Comparison of ENCODE assay signal across 18 cellular contexts in the genomic region with DNA sequence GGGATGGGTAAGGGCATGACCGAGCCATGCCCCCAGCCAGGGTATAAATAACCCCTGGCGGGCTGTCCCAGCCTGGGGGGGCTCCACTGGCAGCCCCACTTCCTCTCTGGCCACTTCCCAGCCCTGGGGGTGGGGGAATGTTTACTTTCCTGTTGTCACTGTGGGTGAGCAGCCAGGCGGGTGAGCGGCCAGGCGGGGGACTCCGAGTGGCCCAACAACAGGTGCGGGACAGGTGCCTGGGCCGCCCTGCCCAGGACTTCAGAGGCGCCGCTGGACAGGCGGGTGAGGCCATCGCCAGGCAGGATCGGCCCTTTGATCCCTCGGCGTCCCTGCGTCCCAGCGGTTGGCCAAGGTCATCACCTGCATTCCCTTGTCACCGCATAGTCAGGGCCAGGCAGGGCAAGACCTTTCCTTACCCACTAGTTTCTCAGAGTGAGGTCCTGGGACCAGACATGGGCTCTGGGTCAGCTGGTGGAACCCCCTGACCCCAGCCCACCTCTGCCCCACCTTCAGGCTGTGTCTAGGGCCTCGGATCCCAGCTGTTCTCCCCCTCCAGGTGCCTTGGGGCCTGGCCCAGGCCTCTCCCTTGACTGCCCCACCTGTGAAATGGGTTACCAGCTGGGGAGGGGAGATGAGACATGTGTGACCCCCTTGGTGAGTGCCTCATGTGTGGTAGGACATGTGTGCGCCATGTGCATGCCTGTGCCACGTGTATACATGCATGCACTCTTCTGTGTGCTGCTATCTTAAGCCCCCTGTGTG. TPM values are rescaled to one million over a fixed set of nuclear protein-coding genes. Genes with fewer than 3 reads are reported as not detected.
A peak's percentile ranks its signal among the peaks of the same experiment; 100 is the strongest.
DNase-seq lines count a peak whose midpoint lies in the region; ATAC-seq and TF ChIP-seq lines count a peak whose summit lies in the region.
"Had no signal": no experiment of that assay in that cellular context is flagged by ENCODE, and none has a peak within 500 bp of the region (broad histone marks: within the 10 kb centered on the region; RNA-seq: fewer than 3 reads in every experiment).

No MANE protein-coding gene starts in this region.

- H4K91ac ChIP-seq in mesenchymal stem cell (ENCODE audit: low read length) = peak overlapping the region; percentile 34

- H3K4me1 ChIP-seq in SK-N-SH (ENCODE audit: control insufficient read depth in 1 of 2, insufficient read depth in 2 of 2, low read depth in 1 of 2, low read length in 1 of 2) = peaks cover 10% of the 10 kb centered on the region in 2 experiments; a peak in 3 of 4 replicates
- peaks cover 0 to 19% of the 10 kb centered on the region in 2 donors for H3K4me1 ChIP-seq in breast epithelium
- peaks cover 53% of the 10 kb centered on the region for H3K4me1 ChIP-seq in mesenchymal stem cell (ENCODE audit: control insufficient read depth, insufficient read depth, low read depth, low read length)
- H3K4me1 ChIP-seq in thyroid gland = peaks cover 27 to 57% of the 10 kb centered on the region in 2 donors

- H2BK15ac ChIP-seq in mesenchymal stem cell (ENCODE audit: low read depth, poor library complexity, severe bottlenecking) = peak overlapping the region; percentile 73

- H3K9ac ChIP-seq in SK-N-SH (no peak overlapping the region), mesenchymal stem cell (ENCODE audit: low read length) (no peak overlapping the region)

- H4K20me1 ChIP-seq in SK-N-SH (ENCODE audit: insufficient read depth) = no peaks in the 10 kb centered on the region

- H2AK5ac ChIP-seq in mesenchymal stem cell (ENCODE audit: low read length, severe bottlenecking) = no peak overlapping the region

- H3K23ac ChIP-seq in mesenchymal stem cell (ENCODE audit: low read length in 2 of 2) = no peak overlapping the region

- H3K36me3 ChIP-seq in SK-N-SH (replicated peaks in 1 of 2; ENCODE audit: control insufficient read depth in 1 of 2, insufficient read depth in 2 of 2, low read length in 1 of 2) (peaks cover 0 to 5% of the 10 kb centered on the region in 2 experiments), breast epithelium (no peaks in the 10 kb centered on the region), mesenchymal stem cell (ENCODE audit: control insufficient read depth in 1 of 2, insufficient read depth in 2 of 2, low read depth in 1 of 2, low read length in 2 of 2) (peaks cover 0 to 38% of the 10 kb centered on the region in 2 experiments), thyroid gland (peaks cover 6 to 11% of the 10 kb centered on the region in 2 donors)

- H3K27me3 ChIP-seq in SK-N-SH (ENCODE audit: insufficient read depth) = no peaks in the 10 kb centered on the region
- no peaks in the 10 kb centered on the region for H3K27me3 ChIP-seq in breast epithelium
- peaks cover 0 to 20% of the 10 kb centered on the region in 2 experiments for H3K27me3 ChIP-seq in mesenchymal stem cell (ENCODE audit: control insufficient read depth in 1 of 2, insufficient read depth in 1 of 2, low read length in 2 of 2)
- H3K27me3 ChIP-seq in thyroid gland = no peaks in the 10 kb centered on the region
- H3K27me3 ChIP-seq: esophagus muscularis mucosa had no signal

- H3K27ac ChIP-seq in SK-N-SH (ENCODE audit: low read depth in 2 of 2, low read length in 1 of 2) = peak overlapping the region in 1 of 2 experiments; percentile 54; a peak in 1 of 4 replicates
- H3K27ac ChIP-seq in breast epithelium = peak overlapping the region; percentile 38 to 90
- H3K27ac ChIP-seq in mesenchymal stem cell (ENCODE audit: low read length, poor library complexity, severe bottlenecking) = no peak overlapping the region
- peak overlapping the region; percentile 44 to 67 (median 56) for H3K27ac ChIP-seq in thyroid gland
- H3K27ac ChIP-seq: 22Rv1, HL-60 had no signal

- H2BK5ac ChIP-seq in mesenchymal stem cell (ENCODE audit: low read depth, low read length, poor library complexity, severe bottlenecking) = no peak overlapping the region

- no peaks in the 10 kb centered on the region for H3F3A ChIP-seq in SK-N-SH (replicated peaks; ENCODE audit: insufficient read depth)

- no peak overlapping the region for H2AFZ ChIP-seq in SK-N-SH (ENCODE audit: low read depth)
- no peak overlapping the region for H2AFZ ChIP-seq in mesenchymal stem cell (ENCODE audit: low read depth, low read length)

- no peak overlapping the region for H3K14ac ChIP-seq in mesenchymal stem cell (ENCODE audit: low read length in 2 of 2)

- no peak overlapping the region for H3K18ac ChIP-seq in mesenchymal stem cell (ENCODE audit: low read depth in 1 of 2, low read length in 2 of 2)

- CTCF ChIA-PET in SK-N-SH (lab: Yijun Ruan, JAX) = interaction anchor here (1.0 to 7.2 kb wide), 7 partner anchors 14 to 103 kb away, joined by 3 to 60 read pairs (median 7); a partner anchor contains a TSS

- no peaks in the 10 kb centered on the region for H3K9me3 ChIP-seq in SK-N-SH
- no peaks in the 10 kb centered on the region for H3K9me3 ChIP-seq in breast epithelium
- no peaks in the 10 kb centered on the region for H3K9me3 ChIP-seq in mesenchymal stem cell (ENCODE audit: control insufficient read depth, low read length)
- no peaks in the 10 kb centered on the region for H3K9me3 ChIP-seq in thyroid gland
- H3K9me3 ChIP-seq: esophagus muscularis mucosa had no signal

- no peak for TF ChIP-seq RAD21 in SK-N-SH (IDR thresholded peaks at IDR 0.05; ENCODE audit: low read length)

- H3K9me2 ChIP-seq in SK-N-SH = no peaks in the 10 kb centered on the region

- no peak for TF ChIP-seq EP300 in SK-N-SH (IDR thresholded peaks at IDR 0.05; ENCODE audit: borderline replicate concordance in 1 of 2, low read depth in 1 of 2, low read length in 1 of 2)

- H2BK12ac ChIP-seq in mesenchymal stem cell (ENCODE audit: low read length in 2 of 2) = peak overlapping the region in 1 of 2 experiments; percentile 11

- no peak for TF ChIP-seq POLR2A in breast epithelium (IDR thresholded peaks at IDR 0.05)
- TF ChIP-seq POLR2A in thyroid gland (IDR thresholded peaks at IDR 0.05) = no peak

- no peak for ATAC-seq in SK-N-SH treated with all-trans-retinoic acid at 6 μM for 48 hours

- H3K79me1 ChIP-seq in mesenchymal stem cell (replicated peaks; ENCODE audit: low read length, poor library complexity, severe bottlenecking) = no peaks in the 10 kb centered on the region

- no peak overlapping the region for H3K4ac ChIP-seq in mesenchymal stem cell (ENCODE audit: low read depth in 1 of 2, low read length in 2 of 2)

- peaks cover 28% of the 10 kb centered on the region for H3K79me2 ChIP-seq in SK-N-SH (ENCODE audit: insufficient read depth)

- H3K4me3 ChIP-seq in SK-N-SH (ENCODE audit: low read depth in 2 of 2, low read length in 1 of 2) (no peak overlapping the region), breast epithelium (no peak overlapping the region), mesenchymal stem cell (ENCODE audit: insufficient read depth in 1 of 2, low read depth in 1 of 2, low read length in 2 of 2) (no peak overlapping the region), thyroid gland (replicated peaks in 1 of 3) (no peak overlapping the region)
- H3K4me3 ChIP-seq: esophagus muscularis mucosa had no signal

- TF ChIP-seq CTCF in SK-N-SH (IDR thresholded peaks at IDR 0.05) = no peak
- TF ChIP-seq CTCF in breast epithelium (IDR thresholded peaks at IDR 0.05) = no peak
- no peak for TF ChIP-seq CTCF in thyroid gland (IDR thresholded peaks at IDR 0.05)

- H2BK120ac ChIP-seq in mesenchymal stem cell (ENCODE audit: low read depth, low read length) = no peak overlapping the region

- H3K4me2 ChIP-seq in SK-N-SH (0 out of 2 replicates have a peak overlapping the region, but pooled peaks have one; percentile 23), mesenchymal stem cell (ENCODE audit: low read length, poor library complexity, severe bottlenecking) (no peak overlapping the region)

- 93% methylated on average over 16 of the region's 21 CpGs for WGBS in SK-N-SH (ENCODE audit: low lambda C conversion rate)
- WGBS in mesenchymal stem cell = 94% methylated on average over 18 of the region's 21 CpGs
- WGBS in thyroid gland, 2 donors = 43 to 76% methylated on average over 15 to 16 of the region's 21 CpGs

- no peak overlapping the region for H4K8ac ChIP-seq in mesenchymal stem cell (ENCODE audit: low read length)

- POLR2A ChIA-PET in SK-N-SH (lab: Yijun Ruan, JAX) = no interaction called here

- DNase-seq in SK-N-SH = no peak
- DNase-seq in breast epithelium (ENCODE audit: low spot score in 2 of 2) = no peak
- DNase-seq in mesenchymal stem cell = no peak
- peak; percentile 48 to 67 for DNase-seq in thyroid gland
- no peak for DNase-seq in stimulated activated naive CD4-positive, alpha-beta T cell (lab: John Stamatoyannopoulos, UW)
- DNase-seq in NCI-H146 treated with DMSO at 0.1 percent for 48 hours (lab: John Stamatoyannopoulos, UW; ENCODE audit: unreplicated experiment) = no peak
- DNase-seq in iPS-NIHi11 (ENCODE audit: low spot score) = no peak
- DNase-seq: activated CD8-positive, alpha-beta memory T cell treated with anti-CD3 and anti-CD28 coated beads for 24 hours; amygdala; Kasumi-1; NCI-H1694; NCI-H345 had no signal

- intact Hi-C loops in breast epithelium (cut with DNase I; ENCODE audit: low total_unique reads) (no loop called here), thyroid gland (cut with DNase I) (no loop called here)

TF ChIP-seq in SK-N-SH, 30 proteins besides CTCF, POLR2A, EP300 and RAD21 (continues in another document):
- no peak for TF ChIP-seq JUND (IDR thresholded peaks at IDR 0.05)
- TF ChIP-seq FOXJ3 (CRISPR knock-in tag; IDR thresholded peaks at IDR 0.05) = no peak

TF ChIP-seq in SK-N-SH treated with all-trans-retinoic acid at 6 μM for 48 hours, 23 proteins besides CTCF, POLR2A, EP300 and RAD21 (continues in another document):
- no peak for TF ChIP-seq ZFP3 (CRISPR knock-in tag; IDR thresholded peaks at IDR 0.05)

RNA-seq across cellular contexts. Expression of a gene that starts 16.6 kb away (rescaled TPM):
- 23.9 and 30.4 TPM in 2 replicates for polyA plus RNA-seq in SK-N-SH (2012; rRNA removed)
- 15.5 and 23.2 TPM in 2 replicates for polyA plus RNA-seq in SK-N-SH (2012; cell fraction: cytosol; rRNA removed)
- 32.9 and 38.3 TPM in 2 replicates for polyA plus RNA-seq in SK-N-SH (2012; cell fraction: nucleus; rRNA removed)
- 10 to 100 TPM in 2 of 3 donors, 1 to 10 TPM in 1; 7.7 to 49.8 (median 26.9) TPM for total RNA-seq in breast epithelium
- polyA plus RNA-seq in mesenchymal stem cell (2013, experiment 1 of 2) = 23.6 TPM
- polyA plus RNA-seq in mesenchymal stem cell (2013, experiment 2 of 2) = 23.0 TPM
- 10 to 100 TPM; 13.2 to 44.2 (median 38.2) TPM for total RNA-seq in thyroid gland
- total RNA-seq: CD4-positive, alpha-beta memory T cell had no signal
- polyA plus RNA-seq: CD4-positive, alpha-beta memory T cell had no signal

RNA-seq across cellular contexts. Expression of a gene that starts 19.7 kb away (rescaled TPM):
- polyA plus RNA-seq in SK-N-SH (2012; rRNA removed) = not detected in 2 replicates
- not detected in 2 replicates for polyA plus RNA-seq in SK-N-SH (2012; cell fraction: cytosol; rRNA removed)
- polyA plus RNA-seq in SK-N-SH (2012; cell fraction: nucleus; rRNA removed) = 0.12 TPM in 1 of 2 replicates, not detected in the other
- not detected for total RNA-seq in breast epithelium
- not detected for polyA plus RNA-seq in mesenchymal stem cell (2013, experiment 1 of 2)
- not detected for polyA plus RNA-seq in mesenchymal stem cell (2013, experiment 2 of 2)
- total RNA-seq in thyroid gland = not detected
- total RNA-seq: CD4-positive, alpha-beta memory T cell; esophagus muscularis mucosa; lower leg skin had no signal
- polyA plus RNA-seq: CD4-positive, alpha-beta memory T cell had no signal

RNA-seq across cellular contexts. Expression of a gene that starts 33.4 kb away (rescaled TPM):
- polyA plus RNA-seq in SK-N-SH (2012; rRNA removed) = 0.84 and 0.89 TPM in 2 replicates
- 0.15 and 0.29 TPM in 2 replicates for polyA plus RNA-seq in SK-N-SH (2012; cell fraction: cytosol; rRNA removed)
- 1.6 and 2.0 TPM in 2 replicates for polyA plus RNA-seq in SK-N-SH (2012; cell fraction: nucleus; rRNA removed)
- 1 to 10 TPM in 1 of 3 donors, under 1 TPM in 1, not detected in 1; 0.98 to 2.5 TPM for total RNA-seq in breast epithelium
- polyA plus RNA-seq in mesenchymal stem cell (2013, experiment 1 of 2) = 0.01 TPM
- 0.03 TPM for polyA plus RNA-seq in mesenchymal stem cell (2013, experiment 2 of 2)
- total RNA-seq in thyroid gland = 1 to 10 TPM; 1.1 to 5.0 (median 3.6) TPM
- total RNA-seq: CD4-positive, alpha-beta memory T cell had no signal
- polyA plus RNA-seq: CD4-positive, alpha-beta memory T cell had no signal

Comparison
In these comparisons a context has a peak if more than half of its experiments do, and no peak if none do; other contexts are left out.
1. DNase-seq: peak in thyroid gland (2 of 2); none in SK-N-SH (single experiment), breast epithelium (0 of 2), mesenchymal stem cell (single experiment), stimulated activated naive CD4-positive, alpha-beta T cell (0 of 6), NCI-H146 treated with DMSO at 0.1 percent for 48 hours (single experiment) and iPS-NIHi11 (single experiment).